In genomic region chr17:35174835-35175334, GRCh38 we compare ENCODE assay signal across 1 cellular context.
TF ChIP-seq lines count a peak whose summit lies in the region.

No MANE protein-coding gene starts in this region.

TF ChIP-seq in H1, 55 proteins besides CTCF, POLR2A, EP300 and RAD21:
- TF ChIP-seq HDAC2 (IDR thresholded peaks at IDR 0.05; ENCODE audit: borderline replicate concordance in 1 of 2, low read depth in 2 of 2, low read length in 2 of 2) (no peak), RNF2 (IDR thresholded peaks at IDR 0.05; ENCODE audit: borderline replicate concordance, low read depth, low read length, missing control alignments, poor library complexity, severe bottlenecking) (no peak), CBX5 (IDR thresholded peaks at IDR 0.05; ENCODE audit: low read depth, low read length) (no peak), MAFK (IDR thresholded peaks at IDR 0.05; ENCODE audit: low read depth, low read length) (no peak), EZH2 (IDR thresholded peaks at IDR 0.05; ENCODE audit: low read depth, low read length, severe bottlenecking) (no peak), SP2 (IDR thresholded peaks at IDR 0.05; ENCODE audit: low read length) (no peak), TCF12 (IDR thresholded peaks at IDR 0.05; ENCODE audit: low read depth, low read length) (no peak), TBP (IDR thresholded peaks at IDR 0.05; ENCODE audit: low read depth, low read length) (no peak), CHD7 (IDR thresholded peaks at IDR 0.05; ENCODE audit: insufficient replicate concordance, low read length) (no peak), FOSL1 (IDR thresholded peaks at IDR 0.05; ENCODE audit: insufficient read depth, low read depth, low read length) (no peak), NANOG (IDR thresholded peaks at IDR 0.05; ENCODE audit: insufficient read depth, low read depth, low read length, poor library complexity, severe bottlenecking) (no peak), JUND (IDR thresholded peaks at IDR 0.05; ENCODE audit: low read length) (no peak), BACH1 (IDR thresholded peaks at IDR 0.05; ENCODE audit: low read length) (no peak), BRCA1 (IDR thresholded peaks at IDR 0.05; ENCODE audit: low read depth, low read length) (no peak), ATF2 (IDR thresholded peaks at IDR 0.05; ENCODE audit: low read length) (no peak), SIX5 (IDR thresholded peaks at IDR 0.05; ENCODE audit: low read depth, low read length) (no peak)
TF ChIP-seq in H1: peak in this region for 0.
